In the genomic region with DNA sequence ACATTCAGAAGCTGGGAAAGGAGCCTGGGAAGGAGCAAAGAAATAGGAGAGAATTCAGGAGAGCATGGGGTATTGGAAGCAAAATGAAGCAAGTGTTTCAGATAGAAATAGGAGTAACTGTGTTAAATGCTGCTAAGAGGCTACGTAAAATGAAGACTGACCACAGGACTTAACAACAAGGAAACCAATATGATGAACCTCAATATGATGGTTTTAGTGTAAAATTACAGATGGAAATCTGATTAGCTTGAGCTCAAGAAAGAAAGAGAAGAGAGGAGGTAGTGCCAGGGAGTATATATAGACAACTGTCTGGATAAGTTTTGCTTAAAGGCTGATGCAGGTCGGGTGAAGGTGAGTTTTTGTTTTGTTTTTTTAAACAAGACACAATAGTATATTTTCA, we compare ENCODE assay signal across 13 cellular contexts.
A peak's percentile ranks its signal among the peaks of the same experiment; 100 is the strongest.
DNase-seq lines count a peak whose midpoint lies in the region; ATAC-seq and TF ChIP-seq lines count a peak whose summit lies in the region.
"Had no signal": no experiment of that assay in that cellular context is flagged by ENCODE, and none has a peak within 500 bp of the region (broad histone marks: within the 10 kb centered on the region; RNA-seq: fewer than 3 reads in every experiment).

No MANE protein-coding gene starts in this region.

- BruUV-seq in MCF 10A (replicated peaks; lab: Mats Ljungman, UMichigan) = no TSS peak

- CTCF ChIA-PET in MCF 10A (lab: Yijun Ruan, JAX) = interaction anchor here (0.6 kb wide), 1 partner anchor 612 kb away, joined by 4 read pairs; no protein-coding TSS in a partner anchor

- H3K4me3 ChIP-seq in breast epithelium = no peak overlapping the region
- H3K4me3 ChIP-seq: BLaER1 treated with 17β-estradiol and CSF1 and Interleukin-3, amounts not matched to agents 10 nM and 100 nM had no signal

- TF ChIP-seq CTCF in MCF 10A (IDR thresholded peaks at IDR 0.05; ENCODE audit: unreplicated experiment) = no peak
- no peak for TF ChIP-seq CTCF in breast epithelium (IDR thresholded peaks at IDR 0.05)
- TF ChIP-seq CTCF in natural killer cell (IDR thresholded peaks at IDR 0.05) = no peak

- H3K27ac Mint-ChIP-seq in MCF 10A (ENCODE audit: low read depth, unreplicated experiment) (peak overlapping the region; percentile 6), T-helper 17 cell (peak overlapping the region; percentile 74), natural killer cell (peak overlapping the region; percentile 52 to 78)

- H3K27me3 Mint-ChIP-seq in MCF 10A (ENCODE audit: insufficient read depth, unreplicated experiment) (no peaks in the 10 kb centered on the region), T-helper 17 cell (no peaks in the 10 kb centered on the region), natural killer cell (ENCODE audit: low read depth in 2 of 2) (no peaks in the 10 kb centered on the region)
- H3K27me3 Mint-ChIP-seq: CD4-positive, CD25-positive, alpha-beta regulatory T cell had no signal

- H3K4me3 Mint-ChIP-seq in MCF 10A (ENCODE audit: unreplicated experiment) = no peak overlapping the region
- no peak overlapping the region for H3K4me3 Mint-ChIP-seq in T-helper 17 cell
- peak overlapping the region; percentile 41 for H3K4me3 Mint-ChIP-seq in natural killer cell
- H3K4me3 Mint-ChIP-seq: CD4-positive, CD25-positive, alpha-beta regulatory T cell had no signal

- peaks cover 6% of the 10 kb centered on the region for H3K36me3 ChIP-seq in breast epithelium

- H3K27me3 ChIP-seq in breast epithelium = no peaks in the 10 kb centered on the region
- H3K27me3 ChIP-seq: BLaER1 treated with 17β-estradiol and CSF1 and Interleukin-3, amounts not matched to agents 10 nM and 100 nM had no signal

- TF ChIP-seq POLR2A in breast epithelium (IDR thresholded peaks at IDR 0.05) = no peak

- H3K4me1 Mint-ChIP-seq in MCF 10A (ENCODE audit: insufficient read depth, unreplicated experiment) (peaks cover 27% of the 10 kb centered on the region), T-helper 17 cell (peaks cover 20% of the 10 kb centered on the region), natural killer cell (peaks cover 43 to 44% of the 10 kb centered on the region in 2 donors)

- intact Hi-C loops in MCF 10A (cut with micrococcal nuclease) (no loop called here), breast epithelium (cut with DNase I; ENCODE audit: low total_unique reads) (no loop called here), natural killer cell (cut with micrococcal nuclease) (loop anchor here (5.0 to 10.0 kb wide), 2 partner anchors 94 to 142 kb away; a partner anchor contains a TSS)

- POLR2A ChIA-PET in MCF 10A (lab: Yijun Ruan, JAX) = interaction anchor here (1.0 to 1.5 kb wide), 4 partner anchors 10 to 33 kb away, joined by 3 to 4 read pairs (median 4); no protein-coding TSS in a partner anchor

- no peak for ATAC-seq in T-helper 17 cell
- ATAC-seq in natural killer cell = peak; percentile 67 to 85 (median 69)

- no peak overlapping the region for H3K27ac ChIP-seq in breast epithelium
- H3K27ac ChIP-seq: BLaER1 treated with 17β-estradiol and CSF1 and Interleukin-3, amounts not matched to agents 10 nM and 100 nM had no signal

- peaks cover 52% of the 10 kb centered on the region for H3K36me3 Mint-ChIP-seq in MCF 10A (ENCODE audit: insufficient read depth, unreplicated experiment)
- H3K36me3 Mint-ChIP-seq in T-helper 17 cell (ENCODE audit: low read depth) = peaks cover 23% of the 10 kb centered on the region
- H3K36me3 Mint-ChIP-seq in natural killer cell = peaks cover 16% of the 10 kb centered on the region

- H3K9me3 Mint-ChIP-seq in MCF 10A (ENCODE audit: unreplicated experiment) = peaks cover 6% of the 10 kb centered on the region
- no peaks in the 10 kb centered on the region for H3K9me3 Mint-ChIP-seq in natural killer cell

- DNase-seq in MCF 10A (ENCODE audit: unreplicated experiment) (no peak), breast epithelium (ENCODE audit: low spot score in 2 of 2) (no peak), T-helper 17 cell (no peak), natural killer cell (no peak), RKO (ENCODE audit: low spot score) (no peak), NK-92 (lab: John Stamatoyannopoulos, UW; ENCODE audit: unreplicated experiment) (no peak), NCI-H1092 (lab: John Stamatoyannopoulos, UW) (no peak)
- DNase-seq: ACHN; Calu3; CD4-positive, CD25-positive, alpha-beta regulatory T cell; DMS 273 treated with DMSO at 0.1 percent for 48 hours; HCEC 1CT had no signal

- no peaks in the 10 kb centered on the region for H3K4me1 ChIP-seq in breast epithelium

- H3K9me3 ChIP-seq in breast epithelium (no peaks in the 10 kb centered on the region), T-helper 17 cell (ENCODE audit: control insufficient read depth, low read length, poor library complexity, severe bottlenecking) (no peaks in the 10 kb centered on the region)

Comparison
In these comparisons a context has a peak if more than half of its experiments do, and no peak if none do; other contexts are left out.
1. H3K27ac Mint-ChIP-seq: peak in every context shown above with its lines; median percentile 74 in T-helper 17 cell; 65 in natural killer cell; 6 in MCF 10A.